19 cellular contexts compared by ENCODE assay signal in the genomic region with DNA sequence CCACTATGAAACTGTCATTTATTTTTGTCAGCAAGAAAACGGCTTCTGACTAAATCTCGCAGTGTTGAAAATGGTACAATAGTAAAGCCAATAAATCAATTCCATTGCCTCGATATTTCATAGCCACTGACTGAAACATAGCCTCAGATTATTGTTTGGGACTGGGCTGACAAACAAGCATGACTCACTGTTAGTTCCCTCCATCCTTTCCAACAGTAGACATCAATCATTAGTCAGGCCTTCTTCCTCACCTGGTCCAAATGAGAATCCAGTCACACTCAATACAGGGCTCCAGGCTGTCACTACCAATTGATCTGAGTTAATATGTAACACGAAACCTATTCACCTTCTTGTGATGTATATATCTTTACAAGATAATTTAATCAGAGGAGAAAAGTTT.
"Had no signal": no experiment of that assay in that cellular context is flagged by ENCODE, and none has a peak within 500 bp of the region (broad histone marks: within the 10 kb centered on the region; RNA-seq: fewer than 3 reads in every experiment).

No MANE protein-coding gene starts in this region.

- H3K27ac ChIP-seq: foreskin keratinocyte, left ventricle myocardium inferior, parathyroid adenoma, psoas muscle, right lobe of liver, tibial nerve had no signal

- DNase-seq: effector memory CD8-positive, alpha-beta T cell; erythroblast; foreskin keratinocyte; immature natural killer cell; kidney; left cardiac atrium; left ventricle myocardium inferior; mesendoderm; naive B cell; occipital lobe; psoas muscle; retina; right lobe of liver; stimulated activated CD4-positive, alpha-beta T cell treated with anti-CD3 and anti-CD28 coated beads, Interleukin-4, amount 100 ng/mL, for 1 hour; stimulated activated CD8-positive, alpha-beta memory T cell treated with anti-CD3 and anti-CD28 coated beads, Interleukin-4, amount 100 ng/mL, for 48 hours; stimulated activated naive CD8-positive, alpha-beta T cell treated with anti-CD3 and anti-CD28 coated beads, Interleukin-15, Interleukin-2, amounts not matched to agents 100 U/mL and 50 U/mL, for 24 hours had no signal

- ATAC-seq: effector memory CD8-positive, alpha-beta T cell; foreskin keratinocyte; left cardiac atrium; psoas muscle; right lobe of liver; stimulated activated effector memory CD8-positive, alpha-beta T cell treated with anti-CD3 and anti-CD28 coated beads, Interleukin-12 subunit alpha, Interleukin-12 subunit beta, amount 100 ng/mL, for 72 hours; stimulated activated naive CD8-positive, alpha-beta T cell treated with anti-CD3 and anti-CD28 coated beads, Interleukin-15, Interleukin-2, amounts not matched to agents 100 U/mL and 50 U/mL, for 24 hours had no signal
